ENCODE assay signal across 1 cellular context in the genomic region with DNA sequence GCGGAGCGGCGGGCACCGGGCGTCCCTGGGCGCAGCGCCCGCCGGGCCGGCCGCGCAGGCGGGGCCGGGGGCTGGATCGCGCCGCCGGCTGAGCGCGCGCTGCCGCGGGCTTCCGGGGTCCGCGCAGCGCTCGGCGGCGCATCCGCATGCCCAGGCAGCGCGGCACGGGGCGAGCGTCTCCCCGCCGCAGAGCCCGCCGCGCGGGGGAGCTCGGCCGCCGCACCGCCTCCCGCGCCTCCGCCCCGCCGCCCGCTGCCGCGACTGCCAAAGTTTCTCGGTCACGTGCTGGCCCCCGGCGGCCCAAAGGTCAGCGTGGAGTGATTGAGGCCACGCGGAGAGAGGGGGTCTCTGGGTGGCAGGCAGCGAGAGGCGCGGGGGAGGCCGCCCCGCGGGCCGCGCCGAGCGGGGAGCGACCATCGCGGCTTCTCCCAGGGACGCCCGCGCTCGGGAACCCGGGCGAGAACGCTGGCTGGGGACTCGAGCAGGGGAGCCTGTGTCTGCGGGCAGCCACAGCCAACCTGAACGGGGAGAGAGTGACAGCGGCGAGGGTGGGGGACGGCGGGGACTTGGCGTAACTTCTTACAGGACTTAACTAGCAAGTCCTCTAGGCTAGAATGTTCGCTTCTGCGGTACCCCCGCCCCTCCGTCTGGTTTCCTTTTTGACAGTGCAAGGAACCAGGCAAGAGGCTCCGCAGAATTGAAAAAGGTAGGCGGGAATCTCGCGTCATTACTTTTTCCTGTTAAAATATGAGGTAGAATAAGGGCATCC.
TF ChIP-seq lines count a peak whose summit lies in the region.

A gene with protein sequence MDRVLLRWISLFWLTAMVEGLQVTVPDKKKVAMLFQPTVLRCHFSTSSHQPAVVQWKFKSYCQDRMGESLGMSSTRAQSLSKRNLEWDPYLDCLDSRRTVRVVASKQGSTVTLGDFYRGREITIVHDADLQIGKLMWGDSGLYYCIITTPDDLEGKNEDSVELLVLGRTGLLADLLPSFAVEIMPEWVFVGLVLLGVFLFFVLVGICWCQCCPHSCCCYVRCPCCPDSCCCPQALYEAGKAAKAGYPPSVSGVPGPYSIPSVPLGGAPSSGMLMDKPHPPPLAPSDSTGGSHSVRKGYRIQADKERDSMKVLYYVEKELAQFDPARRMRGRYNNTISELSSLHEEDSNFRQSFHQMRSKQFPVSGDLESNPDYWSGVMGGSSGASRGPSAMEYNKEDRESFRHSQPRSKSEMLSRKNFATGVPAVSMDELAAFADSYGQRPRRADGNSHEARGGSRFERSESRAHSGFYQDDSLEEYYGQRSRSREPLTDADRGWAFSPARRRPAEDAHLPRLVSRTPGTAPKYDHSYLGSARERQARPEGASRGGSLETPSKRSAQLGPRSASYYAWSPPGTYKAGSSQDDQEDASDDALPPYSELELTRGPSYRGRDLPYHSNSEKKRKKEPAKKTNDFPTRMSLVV (minus strand): TSS at position 180 of the 769 bp plus-strand sequence. CDS start 272 bp downstream, outside the sequence.

TF ChIP-seq in K562, 482 proteins besides CTCF, POLR2A, EP300 and RAD21 (continued from another document):
- no peak for TF ChIP-seq KAT2B (IDR thresholded peaks at IDR 0.05; ENCODE audit: low read depth, low read length)
- TF ChIP-seq NR0B1 (IDR thresholded peaks at IDR 0.05; ENCODE audit: partially characterized antibody): no peak
- no peak for TF ChIP-seq POLR2AphosphoS5 (IDR thresholded peaks at IDR 0.05; ENCODE audit: control insufficient read depth, insufficient read depth, low read depth, low read length)
- TF ChIP-seq ZBTB12 (CRISPR knock-in tag; IDR thresholded peaks at IDR 0.05): no peak
- TF ChIP-seq ZNF239 (CRISPR knock-in tag; IDR thresholded peaks at IDR 0.05): no peak
- TF ChIP-seq SIRT6 (IDR thresholded peaks at IDR 0.05; ENCODE audit: low read depth, low read length): no peak
- TF ChIP-seq CTCFL (IDR thresholded peaks at IDR 0.05; ENCODE audit: borderline replicate concordance, insufficient read depth, low read depth, low read length, poor library complexity, severe bottlenecking): no peak
- TF ChIP-seq, protein P1, sequence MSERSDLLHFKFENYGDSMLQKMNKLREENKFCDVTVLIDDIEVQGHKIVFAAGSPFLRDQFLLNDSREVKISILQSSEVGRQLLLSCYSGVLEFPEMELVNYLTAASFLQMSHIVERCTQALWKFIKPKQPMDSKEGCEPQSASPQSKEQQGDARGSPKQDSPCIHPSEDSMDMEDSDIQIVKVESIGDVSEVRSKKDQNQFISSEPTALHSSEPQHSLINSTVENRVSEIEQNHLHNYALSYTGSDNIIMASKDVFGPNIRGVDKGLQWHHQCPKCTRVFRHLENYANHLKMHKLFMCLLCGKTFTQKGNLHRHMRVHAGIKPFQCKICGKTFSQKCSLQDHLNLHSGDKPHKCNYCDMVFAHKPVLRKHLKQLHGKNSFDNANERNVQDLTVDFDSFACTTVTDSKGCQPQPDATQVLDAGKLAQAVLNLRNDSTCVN (CRISPR knock-in tag; IDR thresholded peaks at IDR 0.05): no peak
- no peak for TF ChIP-seq ATF7 (IDR thresholded peaks at IDR 0.05)
- no peak for TF ChIP-seq FOXK2 (conservative IDR thresholded peaks at IDR 0.05 in 1 of 2, IDR thresholded peaks at IDR 0.05 in 1 of 2; ENCODE audit: low read depth in 2 of 2)
- no peak for TF ChIP-seq RHOXF2B (CRISPR knock-in tag; conservative IDR thresholded peaks at IDR 0.05)
- 0 out of 2 replicates have a peak, but pooled peaks have one; percentile 25 for TF ChIP-seq SMC3 (conservative IDR thresholded peaks at IDR 0.05; ENCODE audit: insufficient read depth, low read depth, low read length)
- no peak for TF ChIP-seq ZNF41 (CRISPR knock-in tag; conservative IDR thresholded peaks at IDR 0.05)
- TF ChIP-seq RB1 (IDR thresholded peaks at IDR 0.05; ENCODE audit: low read depth): peak; percentile 90
- no peak for TF ChIP-seq NCOA1 (IDR thresholded peaks at IDR 0.05; ENCODE audit: low read depth)
- TF ChIP-seq ZNF232 (CRISPR knock-in tag; IDR thresholded peaks at IDR 0.05): no peak
- TF ChIP-seq ZNF444 (CRISPR knock-in tag; IDR thresholded peaks at IDR 0.05): no peak
- TF ChIP-seq GTF2F1 (IDR thresholded peaks at IDR 0.05; ENCODE audit: low read depth, low read length): no peak
- no peak for TF ChIP-seq ZBTB17 (CRISPR knock-in tag; IDR thresholded peaks at IDR 0.05)
- TF ChIP-seq ZNF311 (CRISPR knock-in tag; IDR thresholded peaks at IDR 0.05): no peak
- TF ChIP-seq, protein P2, sequence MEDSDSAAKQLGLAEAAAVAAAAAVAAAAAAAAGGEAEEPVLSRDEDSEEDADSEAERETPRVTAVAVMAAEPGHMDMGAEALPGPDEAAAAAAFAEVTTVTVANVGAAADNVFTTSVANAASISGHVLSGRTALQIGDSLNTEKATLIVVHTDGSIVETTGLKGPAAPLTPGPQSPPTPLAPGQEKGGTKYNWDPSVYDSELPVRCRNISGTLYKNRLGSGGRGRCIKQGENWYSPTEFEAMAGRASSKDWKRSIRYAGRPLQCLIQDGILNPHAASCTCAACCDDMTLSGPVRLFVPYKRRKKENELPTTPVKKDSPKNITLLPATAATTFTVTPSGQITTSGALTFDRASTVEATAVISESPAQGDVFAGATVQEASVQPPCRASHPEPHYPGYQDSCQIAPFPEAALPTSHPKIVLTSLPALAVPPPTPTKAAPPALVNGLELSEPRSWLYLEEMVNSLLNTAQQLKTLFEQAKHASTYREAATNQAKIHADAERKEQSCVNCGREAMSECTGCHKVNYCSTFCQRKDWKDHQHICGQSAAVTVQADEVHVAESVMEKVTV (CRISPR knock-in tag; IDR thresholded peaks at IDR 0.05): no peak
- no peak for TF ChIP-seq SAFB2 (IDR thresholded peaks at IDR 0.05; ENCODE audit: borderline replicate concordance, low read depth, low read length, severe bottlenecking)
